In genomic region chr11:18401077-18401476, GRCh38 we compare ENCODE assay signal across 18 cellular contexts. TPM values are rescaled to one million over a fixed set of nuclear protein-coding genes. Genes with fewer than 3 reads are reported as not detected.
"Had no signal": no experiment of that assay in that cellular context is flagged by ENCODE, and none has a peak within 500 bp of the region (broad histone marks: within the 10 kb centered on the region; RNA-seq: fewer than 3 reads in every experiment).

No MANE protein-coding gene starts in this region.

RNA-seq across cellular contexts. Expression of gene LDHC, which starts 11.0 kb away (rescaled TPM):
- total RNA-seq: endothelial cell of umbilical vein, esophagus mucosa, esophagus squamous epithelium, glomerular endothelial cell, left cardiac atrium, left ventricle myocardium superior, lower leg skin, lower lobe of right lung, lung microvascular endothelial cell, mesenteric fat pad, mucosa of descending colon, myocyte had no signal

RNA-seq across cellular contexts. Expression of gene LDHAL6A, which starts 54.6 kb away (rescaled TPM):
- total RNA-seq: dermis blood vessel endothelial cell, endothelial cell of umbilical vein, esophagus mucosa, esophagus squamous epithelium, gastrocnemius medialis, glomerular endothelial cell, heart right ventricle, kidney epithelial cell, left cardiac atrium, left lung, left ventricle myocardium superior, lower leg skin, lower lobe of right lung, lung microvascular endothelial cell, mesenteric fat pad, mesothelial cell of epicardium, mucosa of descending colon, myocyte had no signal
